In the genomic region with DNA sequence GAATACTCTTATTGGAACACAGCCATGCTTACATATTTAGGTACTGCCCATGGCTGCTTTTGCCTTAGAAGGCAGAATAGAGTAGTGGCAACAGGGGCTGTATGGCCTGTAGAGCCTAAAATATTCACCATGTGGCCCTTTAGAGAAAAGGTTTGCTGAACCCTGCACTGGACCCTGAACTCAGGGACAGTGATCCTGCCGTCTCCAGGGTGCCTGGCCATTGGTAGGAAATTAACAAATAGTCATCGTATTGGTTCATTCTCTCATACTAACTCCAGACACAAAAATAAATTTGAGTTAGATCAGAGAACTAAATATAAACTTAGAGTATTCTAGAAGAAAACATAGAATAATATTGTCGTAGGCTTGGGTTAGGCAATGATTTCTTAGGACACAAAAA, we compare ENCODE assay signal across 21 cellular contexts.
DNase-seq lines count a peak whose midpoint lies in the region; ATAC-seq, FAIRE-seq and TF ChIP-seq lines count a peak whose summit lies in the region.
"Had no signal": no experiment of that assay in that cellular context is flagged by ENCODE, and none has a peak within 500 bp of the region (broad histone marks: within the 10 kb centered on the region; RNA-seq: fewer than 3 reads in every experiment).

No MANE protein-coding gene starts in this region.

- POLR2A ChIA-PET in Panc1 (lab: Charles Lee) = no interaction called here

- no peak for FAIRE-seq in GM19239 (lab: Jason Lieb, UNC)
- FAIRE-seq: A204.1, G401.6 had no signal

- H3K27me3 ChIP-seq in Panc1 (ENCODE audit: control insufficient read depth, insufficient read depth, low read length) (no peaks in the 10 kb centered on the region), adrenal gland (no peaks in the 10 kb centered on the region)
- H3K27me3 ChIP-seq: BLaER1 had no signal

- intact Hi-C loops in Panc1 (cut with micrococcal nuclease; ENCODE audit: unreplicated experiment) = no loop called here
- intact Hi-C loops in adrenal gland (cut with DNase I) = no loop called here

- BruUV-seq in Panc1 (replicated peaks; lab: Mats Ljungman, UMichigan) = no TSS peak

- ATAC-seq in Panc1 = no peak
- peak; percentile 23 for ATAC-seq in left lobe of liver
- ATAC-seq: CD8-positive, alpha-beta T cell; HCT116 had no signal

- H3K4me3 ChIP-seq in Panc1 (ENCODE audit: low read depth in 2 of 2, low read length in 2 of 2) = no peak overlapping the region
- H3K4me3 ChIP-seq in adrenal gland = no peak overlapping the region
- H3K4me3 ChIP-seq: BLaER1, GM23248 had no signal

- TF ChIP-seq CTCF in Panc1 (IDR thresholded peaks at IDR 0.05) (no peak), subcutaneous adipose tissue (IDR thresholded peaks at IDR 0.05; ENCODE audit: low read depth) (peak; percentile 42), adrenal gland (IDR thresholded peaks at IDR 0.05) (no peak)

- WGBS in adrenal gland, 4 donors = 73 to 92% (median 83%) methylated on average over 3 of the region's 3 CpGs

- TF ChIP-seq POLR2A in adrenal gland (IDR thresholded peaks at IDR 0.05) = no peak

- H3K36me3 ChIP-seq in Panc1 (ENCODE audit: control insufficient read depth, insufficient read depth, low read length) = no peaks in the 10 kb centered on the region
- no peaks in the 10 kb centered on the region for H3K36me3 ChIP-seq in adrenal gland (replicated peaks in 1 of 2)
- H3K36me3 ChIP-seq: BLaER1 had no signal

- peak; percentile 51 for DNase-seq in activated CD8-positive, alpha-beta memory T cell treated with anti-CD3 and anti-CD28 coated beads for 24 hours
- DNase-seq in activated CD8-positive, alpha-beta memory T cell treated with anti-CD3 and anti-CD28 coated beads, Interleukin-2, amount 50 U/mL, for 48 hours = no peak
- no peak for DNase-seq in Panc1 (ENCODE audit: low read depth, low spot score)
- DNase-seq in left lobe of liver (ENCODE audit: low spot score) = no peak
- DNase-seq in KG1 (lab: John Stamatoyannopoulos, UW) = no peak
- DNase-seq in adrenal gland = no peak
- DNase-seq in GM19239 (ENCODE audit: insufficient read length, low spot score) = no peak
- DNase-seq: Caco-2; CD4-positive, CD25-positive, alpha-beta regulatory T cell; CD8-positive, alpha-beta T cell; DMS153; GM23248; H9; HFFc6 had no signal

- peaks cover 34% of the 10 kb centered on the region for H3K4me1 ChIP-seq in Panc1 (ENCODE audit: control insufficient read depth, insufficient read depth, low read length)
- H3K4me1 ChIP-seq in adrenal gland (replicated peaks in 1 of 2) = no peaks in the 10 kb centered on the region

- in situ Hi-C loops in Panc1 (cut with HindIII; ENCODE audit: low pct_unique_long_range_greater_than_20kb, low sequenced_read_pairs) = no loop called here

- H3K9me3 ChIP-seq in Panc1 (ENCODE audit: control insufficient read depth, insufficient read depth, low read depth, low read length) (peaks cover 2% of the 10 kb centered on the region; the same call in 1 of the 2 replicates), adrenal gland (replicated peaks in 1 of 3) (no peaks in the 10 kb centered on the region)
- H3K9me3 ChIP-seq: BLaER1 had no signal

- peak overlapping the region; percentile 90 for H3K27ac ChIP-seq in Panc1 (ENCODE audit: low read length)
- no peak overlapping the region for H3K27ac ChIP-seq in adrenal gland
- H3K27ac ChIP-seq: 22Rv1, BLaER1, C4-2B, GM23248 had no signal

- CTCF ChIA-PET in Panc1 (lab: Charles Lee) = no interaction called here
